Comparison of ENCODE assay signal across 21 cellular contexts in genomic region chr13:73730014-73730413, GRCh38.
"Had no signal": no experiment of that assay in that cellular context is flagged by ENCODE, and none has a peak within 500 bp of the region (broad histone marks: within the 10 kb centered on the region; RNA-seq: fewer than 3 reads in every experiment).

No MANE protein-coding gene starts in this region.

- H3K4me1 ChIP-seq: esophagus muscularis mucosa, gastrocnemius medialis had no signal

- DNase-seq: cortex of kidney; dorsolateral prefrontal cortex; effector CD8-positive, alpha-beta T cell; gastrocnemius medialis; glutamatergic neuron; immature natural killer cell; kidney; left cardiac atrium; left ventricle myocardium superior; nucleus accumbens; ovary; right cardiac atrium; small intestine; stimulated activated CD4-positive, alpha-beta T cell treated with anti-CD3 and anti-CD28 coated beads, Interleukin-12 subunit alpha, Interleukin-12 subunit beta, amount 100 ng/mL, for 4 hours; stimulated activated naive CD4-positive, alpha-beta T cell treated with Interleukin-2 at 50 U/mL for 16 hours; trophoblast cell had no signal

- H3K27ac ChIP-seq: dorsolateral prefrontal cortex, epithelial cell of prostate, esophagus muscularis mucosa, gastrocnemius medialis, neural progenitor cell, ovary had no signal

- H3K4me2 ChIP-seq: neural progenitor cell had no signal

- ATAC-seq: gastrocnemius medialis; left cardiac atrium; left ventricle myocardium superior; natural killer cell treated with Interleukin-12 subunit alpha and Interleukin-12 subunit beta and Interleukin-15 and Interleukin-18, amount 100 ng/mL, for 72 hours; right cardiac atrium had no signal

- H3K27me3 Mint-ChIP-seq: natural killer cell treated with Interleukin-12 subunit alpha and Interleukin-12 subunit beta and Interleukin-15 and Interleukin-18, amount 100 ng/mL, for 72 hours had no signal

- H3K36me3 ChIP-seq: esophagus muscularis mucosa, gastrocnemius medialis, neural progenitor cell, ovary had no signal

- H3K36me3 Mint-ChIP-seq: natural killer cell treated with Interleukin-12 subunit alpha and Interleukin-12 subunit beta and Interleukin-15 and Interleukin-18, amount 100 ng/mL, for 72 hours; neural progenitor cell had no signal

- H3K4me3 Mint-ChIP-seq: immature natural killer cell; natural killer cell treated with Interleukin-12 subunit alpha and Interleukin-12 subunit beta and Interleukin-15 and Interleukin-18, amount 100 ng/mL, for 72 hours; neural progenitor cell had no signal

- H3K4me3 ChIP-seq: dorsolateral prefrontal cortex, esophagus muscularis mucosa, gastrocnemius medialis, lung, neural progenitor cell, ovary had no signal

- H2AFZ ChIP-seq: neural progenitor cell had no signal

- H3K27me3 ChIP-seq: dorsolateral prefrontal cortex, esophagus muscularis mucosa, gastrocnemius medialis, neural progenitor cell, ovary had no signal

- H3K27ac Mint-ChIP-seq: neural progenitor cell had no signal

- H3K9me3 Mint-ChIP-seq: immature natural killer cell; natural killer cell treated with Interleukin-12 subunit alpha and Interleukin-12 subunit beta and Interleukin-15 and Interleukin-18, amount 100 ng/mL, for 72 hours; neural progenitor cell had no signal

- H3K9ac ChIP-seq: neural progenitor cell had no signal
